ENCODE assay signal across 1 cellular context in the genomic region with DNA sequence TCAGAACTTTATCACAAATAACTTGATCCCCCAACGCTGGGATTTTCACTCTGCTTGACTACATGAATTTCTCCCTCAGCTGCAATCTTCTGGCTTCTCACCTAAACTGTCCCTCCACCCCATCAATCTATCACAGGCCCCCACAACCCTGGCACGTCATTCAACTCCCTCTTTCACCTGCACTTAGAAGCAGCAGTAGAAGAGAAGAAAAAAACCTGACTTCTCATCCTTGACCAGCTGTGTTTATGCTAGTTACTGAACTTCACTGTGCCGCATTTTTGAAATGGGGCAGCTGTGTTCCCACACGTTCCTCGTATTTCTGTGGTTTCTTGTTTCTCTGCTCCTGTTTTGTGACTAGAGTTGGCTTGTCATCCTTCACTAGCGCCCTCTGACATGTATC.
TF ChIP-seq lines count a peak whose summit lies in the region.

No MANE protein-coding gene starts in this region.

TF ChIP-seq in GM23338, 12 proteins besides CTCF, POLR2A, EP300 and RAD21 (continued from another document):
- TF ChIP-seq, protein P1, sequence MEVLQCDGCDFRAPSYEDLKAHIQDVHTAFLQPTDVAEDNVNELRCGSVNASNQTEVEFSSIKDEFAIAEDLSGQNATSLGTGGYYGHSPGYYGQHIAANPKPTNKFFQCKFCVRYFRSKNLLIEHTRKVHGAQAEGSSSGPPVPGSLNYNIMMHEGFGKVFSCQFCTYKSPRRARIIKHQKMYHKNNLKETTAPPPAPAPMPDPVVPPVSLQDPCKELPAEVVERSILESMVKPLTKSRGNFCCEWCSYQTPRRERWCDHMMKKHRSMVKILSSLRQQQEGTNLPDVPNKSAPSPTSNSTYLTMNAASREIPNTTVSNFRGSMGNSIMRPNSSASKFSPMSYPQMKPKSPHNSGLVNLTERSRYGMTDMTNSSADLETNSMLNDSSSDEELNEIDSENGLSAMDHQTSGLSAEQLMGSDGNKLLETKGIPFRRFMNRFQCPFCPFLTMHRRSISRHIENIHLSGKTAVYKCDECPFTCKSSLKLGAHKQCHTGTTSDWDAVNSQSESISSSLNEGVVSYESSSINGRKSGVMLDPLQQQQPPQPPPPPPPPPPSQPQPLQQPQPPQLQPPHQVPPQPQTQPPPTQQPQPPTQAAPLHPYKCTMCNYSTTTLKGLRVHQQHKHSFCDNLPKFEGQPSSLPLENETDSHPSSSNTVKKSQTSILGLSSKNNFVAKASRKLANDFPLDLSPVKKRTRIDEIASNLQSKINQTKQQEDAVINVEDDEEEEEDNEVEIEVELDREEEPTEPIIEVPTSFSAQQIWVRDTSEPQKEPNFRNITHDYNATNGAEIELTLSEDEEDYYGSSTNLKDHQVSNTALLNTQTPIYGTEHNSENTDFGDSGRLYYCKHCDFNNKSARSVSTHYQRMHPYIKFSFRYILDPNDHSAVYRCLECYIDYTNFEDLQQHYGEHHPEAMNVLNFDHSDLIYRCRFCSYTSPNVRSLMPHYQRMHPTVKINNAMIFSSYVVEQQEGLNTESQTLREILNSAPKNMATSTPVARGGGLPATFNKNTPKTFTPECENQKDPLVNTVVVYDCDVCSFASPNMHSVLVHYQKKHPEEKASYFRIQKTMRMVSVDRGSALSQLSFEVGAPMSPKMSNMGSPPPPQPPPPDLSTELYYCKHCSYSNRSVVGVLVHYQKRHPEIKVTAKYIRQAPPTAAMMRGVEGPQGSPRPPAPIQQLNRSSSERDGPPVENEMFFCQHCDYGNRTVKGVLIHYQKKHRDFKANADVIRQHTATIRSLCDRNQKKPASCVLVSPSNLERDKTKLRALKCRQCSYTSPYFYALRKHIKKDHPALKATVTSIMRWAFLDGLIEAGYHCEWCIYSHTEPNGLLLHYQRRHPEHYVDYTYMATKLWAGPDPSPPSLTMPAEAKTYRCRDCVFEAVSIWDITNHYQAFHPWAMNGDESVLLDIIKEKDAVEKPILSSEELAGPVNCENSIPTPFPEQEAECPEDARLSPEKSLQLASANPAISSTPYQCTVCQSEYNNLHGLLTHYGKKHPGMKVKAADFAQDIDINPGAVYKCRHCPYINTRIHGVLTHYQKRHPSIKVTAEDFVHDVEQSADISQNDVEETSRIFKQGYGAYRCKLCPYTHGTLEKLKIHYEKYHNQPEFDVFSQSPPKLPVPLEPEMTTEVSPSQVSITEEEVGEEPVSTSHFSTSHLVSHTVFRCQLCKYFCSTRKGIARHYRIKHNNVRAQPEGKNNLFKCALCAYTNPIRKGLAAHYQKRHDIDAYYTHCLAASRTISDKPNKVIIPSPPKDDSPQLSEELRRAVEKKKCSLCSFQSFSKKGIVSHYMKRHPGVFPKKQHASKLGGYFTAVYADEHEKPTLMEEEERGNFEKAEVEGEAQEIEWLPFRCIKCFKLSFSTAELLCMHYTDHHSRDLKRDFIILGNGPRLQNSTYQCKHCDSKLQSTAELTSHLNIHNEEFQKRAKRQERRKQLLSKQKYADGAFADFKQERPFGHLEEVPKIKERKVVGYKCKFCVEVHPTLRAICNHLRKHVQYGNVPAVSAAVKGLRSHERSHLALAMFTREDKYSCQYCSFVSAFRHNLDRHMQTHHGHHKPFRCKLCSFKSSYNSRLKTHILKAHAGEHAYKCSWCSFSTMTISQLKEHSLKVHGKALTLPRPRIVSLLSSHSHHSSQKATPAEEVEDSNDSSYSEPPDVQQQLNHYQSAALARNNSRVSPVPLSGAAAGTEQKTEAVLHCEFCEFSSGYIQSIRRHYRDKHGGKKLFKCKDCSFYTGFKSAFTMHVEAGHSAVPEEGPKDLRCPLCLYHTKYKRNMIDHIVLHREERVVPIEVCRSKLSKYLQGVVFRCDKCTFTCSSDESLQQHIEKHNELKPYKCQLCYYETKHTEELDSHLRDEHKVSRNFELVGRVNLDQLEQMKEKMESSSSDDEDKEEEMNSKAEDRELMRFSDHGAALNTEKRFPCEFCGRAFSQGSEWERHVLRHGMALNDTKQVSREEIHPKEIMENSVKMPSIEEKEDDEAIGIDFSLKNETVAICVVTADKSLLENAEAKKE (CRISPR knock-in tag; IDR thresholded peaks at IDR 0.05), result no peak
- TF ChIP-seq STAT1 (IDR thresholded peaks at IDR 0.05; ENCODE audit: unreplicated experiment), result no peak
- TF ChIP-seq, protein P2, sequence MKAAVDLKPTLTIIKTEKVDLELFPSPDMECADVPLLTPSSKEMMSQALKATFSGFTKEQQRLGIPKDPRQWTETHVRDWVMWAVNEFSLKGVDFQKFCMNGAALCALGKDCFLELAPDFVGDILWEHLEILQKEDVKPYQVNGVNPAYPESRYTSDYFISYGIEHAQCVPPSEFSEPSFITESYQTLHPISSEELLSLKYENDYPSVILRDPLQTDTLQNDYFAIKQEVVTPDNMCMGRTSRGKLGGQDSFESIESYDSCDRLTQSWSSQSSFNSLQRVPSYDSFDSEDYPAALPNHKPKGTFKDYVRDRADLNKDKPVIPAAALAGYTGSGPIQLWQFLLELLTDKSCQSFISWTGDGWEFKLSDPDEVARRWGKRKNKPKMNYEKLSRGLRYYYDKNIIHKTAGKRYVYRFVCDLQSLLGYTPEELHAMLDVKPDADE (IDR thresholded peaks at IDR 0.05), result no peak
- no peak for TF ChIP-seq ZNF114 (CRISPR knock-in tag; IDR thresholded peaks at IDR 0.05)
- TF ChIP-seq CREB1 (CRISPR knock-in tag; IDR thresholded peaks at IDR 0.05; ENCODE audit: low read depth), result no peak
- TF ChIP-seq POLR2AphosphoS5 (IDR thresholded peaks at IDR 0.05; ENCODE audit: low read depth), result no peak
- TF ChIP-seq JUNB (IDR thresholded peaks at IDR 0.05; ENCODE audit: unreplicated experiment), result no peak
- TF ChIP-seq NANOG (IDR thresholded peaks at IDR 0.05; ENCODE audit: borderline replicate concordance), result no peak
- no peak for TF ChIP-seq ZNF331 (CRISPR knock-in tag; IDR thresholded peaks at IDR 0.05; ENCODE audit: low read depth)
